16 cellular contexts compared by ENCODE assay signal in the genomic region with DNA sequence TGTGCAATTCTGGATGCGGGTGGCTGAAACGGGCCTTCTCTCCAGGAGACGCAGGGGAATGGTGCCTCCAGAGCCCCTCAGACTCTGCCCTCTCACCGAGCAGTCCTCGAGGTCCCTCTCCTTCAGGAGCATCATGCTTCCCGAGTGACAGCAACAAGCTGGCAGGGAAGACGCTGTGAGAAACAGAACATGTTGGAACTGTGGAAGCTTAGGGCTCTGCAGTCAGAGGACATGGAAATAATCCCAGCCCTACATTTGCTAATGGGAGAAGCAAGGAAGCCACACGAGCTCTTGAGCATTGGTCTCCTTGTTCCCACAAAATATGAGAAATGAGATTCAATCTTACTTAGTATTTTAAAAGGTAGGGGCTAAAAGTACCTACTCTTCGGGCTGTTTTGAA.
DNase-seq lines count a peak whose midpoint lies in the region; ATAC-seq and TF ChIP-seq lines count a peak whose summit lies in the region.
"Had no signal": no experiment of that assay in that cellular context is flagged by ENCODE, and none has a peak within 500 bp of the region (broad histone marks: within the 10 kb centered on the region; RNA-seq: fewer than 3 reads in every experiment).

No MANE protein-coding gene starts in this region.

- H3K27me3 Mint-ChIP-seq in activated T-cell treated with anti-CD3 and anti-CD28 coated beads, Interleukin-2, amount 50 U/mL, for 24 hours: no peaks in the 10 kb centered on the region
- no peaks in the 10 kb centered on the region for H3K27me3 Mint-ChIP-seq in CD8-positive, alpha-beta T cell (ENCODE audit: low read depth)
- no peaks in the 10 kb centered on the region for H3K27me3 Mint-ChIP-seq in T-helper 17 cell

- WGBS in spleen, 5 donors: 92 to 98% (median 94%) methylated on average over 9 of the region's 9 CpGs

- no peak for TF ChIP-seq CTCF in CD8-positive, alpha-beta T cell (IDR thresholded peaks at IDR 0.05)
- TF ChIP-seq CTCF in spleen (IDR thresholded peaks at IDR 0.05 in 8 of 11, conservative IDR thresholded peaks at IDR 0.05 in 3 of 11): no peak

- no peak overlapping the region for H3K27ac ChIP-seq in CD8-positive, alpha-beta T cell (ENCODE audit: low read depth, low read length)
- peak overlapping the region in 5 of 8 donors; percentile 32 to 83 (median 68) for H3K27ac ChIP-seq in spleen
- H3K27ac ChIP-seq: BLaER1 had no signal

- H3K4me1 Mint-ChIP-seq in activated T-cell treated with anti-CD3 and anti-CD28 coated beads, Interleukin-2, amount 50 U/mL, for 24 hours (ENCODE audit: low read depth): peaks cover 29% of the 10 kb centered on the region
- H3K4me1 Mint-ChIP-seq in CD8-positive, alpha-beta T cell (ENCODE audit: low read depth): peaks cover 22% of the 10 kb centered on the region
- peaks cover 24% of the 10 kb centered on the region for H3K4me1 Mint-ChIP-seq in T-helper 17 cell

- no peak for DNase-seq in activated T-cell treated with anti-CD3 and anti-CD28 coated beads, Interleukin-2, amount 50 U/mL, for 24 hours
- no peak for DNase-seq in activated T-cell treated with anti-CD3 and anti-CD28 coated beads, Interleukin-2, amount 50 U/mL, for 1 hour
- DNase-seq in CD8-positive, alpha-beta T cell: no peak
- DNase-seq in T-helper 17 cell (no peak), spleen (no peak), NCI-H82 treated with DMSO at 0.1 percent for 48 hours (lab: John Stamatoyannopoulos, UW; ENCODE audit: unreplicated experiment) (no peak)
- DNase-seq: Caco-2, Karpas-422, MM.1S, NCI-H1105 treated with DMSO at 0.1 percent for 48 hours, NCI-H187, NCI-H69, PC-3 had no signal

- CTCF ChIA-PET in CD8-positive, alpha-beta T cell (lab: Charles Lee): interaction anchor here (0.6 kb wide), 1 partner anchor 110 kb away, joined by 3 read pairs; no protein-coding TSS in a partner anchor

- peaks cover 15% of the 10 kb centered on the region for H3K36me3 Mint-ChIP-seq in activated T-cell treated with anti-CD3 and anti-CD28 coated beads, Interleukin-2, amount 50 U/mL, for 24 hours (ENCODE audit: low read depth)
- H3K36me3 Mint-ChIP-seq in CD8-positive, alpha-beta T cell: no peaks in the 10 kb centered on the region
- H3K36me3 Mint-ChIP-seq in T-helper 17 cell (ENCODE audit: low read depth): peaks cover 2% of the 10 kb centered on the region

- no peak for ATAC-seq in CD8-positive, alpha-beta T cell
- no peak for ATAC-seq in T-helper 17 cell
- no peak for ATAC-seq in GM19035 (IDR thresholded peaks at IDR 0.05; ENCODE audit: unreplicated experiment)
- ATAC-seq: HepG2, PC-3 had no signal

- intact Hi-C loops in CD8-positive, alpha-beta T cell (cut with DNase I, micrococcal nuclease): loop anchor here in 1 of 2 experiments (2.0 kb wide), 1 partner anchor 21 kb away; no protein-coding TSS in a partner anchor
- intact Hi-C loops in spleen (cut with DNase I; ENCODE audit: low total_unique reads): no loop called here

- POLR2A ChIA-PET in CD8-positive, alpha-beta T cell (lab: Charles Lee): no interaction called here

- H3K9me3 Mint-ChIP-seq in activated T-cell treated with anti-CD3 and anti-CD28 coated beads, Interleukin-2, amount 50 U/mL, for 24 hours: peaks cover 12% of the 10 kb centered on the region
- peaks cover 11% of the 10 kb centered on the region for H3K9me3 Mint-ChIP-seq in CD8-positive, alpha-beta T cell

- no peak overlapping the region for H3K27ac Mint-ChIP-seq in activated T-cell treated with anti-CD3 and anti-CD28 coated beads, Interleukin-2, amount 50 U/mL, for 24 hours
- H3K27ac Mint-ChIP-seq in CD8-positive, alpha-beta T cell: no peak overlapping the region
- peak overlapping the region; percentile 92 for H3K27ac Mint-ChIP-seq in T-helper 17 cell

- no peaks in the 10 kb centered on the region for H3K9me3 ChIP-seq in CD8-positive, alpha-beta T cell (ENCODE audit: low read length)
- H3K9me3 ChIP-seq in T-helper 17 cell (ENCODE audit: control insufficient read depth, low read length, poor library complexity, severe bottlenecking) (no peaks in the 10 kb centered on the region), spleen (peaks cover 0 to 22% (median 16%) of the 10 kb centered on the region in 8 donors)

- H3K36me3 ChIP-seq in CD8-positive, alpha-beta T cell (ENCODE audit: insufficient read depth, low read length): no peaks in the 10 kb centered on the region
- H3K36me3 ChIP-seq in spleen: no peaks in the 10 kb centered on the region

- H3K4me3 ChIP-seq in CD8-positive, alpha-beta T cell (ENCODE audit: low read depth, low read length): no peak overlapping the region
- H3K4me3 ChIP-seq in spleen: no peak overlapping the region
- H3K4me3 ChIP-seq: BLaER1 had no signal

- peak overlapping the region; percentile 72 for H3K4me3 Mint-ChIP-seq in activated T-cell treated with anti-CD3 and anti-CD28 coated beads, Interleukin-2, amount 50 U/mL, for 24 hours
- peak overlapping the region; percentile 78 for H3K4me3 Mint-ChIP-seq in CD8-positive, alpha-beta T cell
- H3K4me3 Mint-ChIP-seq in T-helper 17 cell: peak overlapping the region; percentile 85

- H3K4me1 ChIP-seq in CD8-positive, alpha-beta T cell (ENCODE audit: insufficient read depth, low read length): peaks cover 7% of the 10 kb centered on the region
- H3K4me1 ChIP-seq in spleen: peaks cover 0 to 29% (median 16%) of the 10 kb centered on the region in 6 donors
- H3K4me1 ChIP-seq: BLaER1, Caco-2 had no signal

- TF ChIP-seq POLR2A in spleen (IDR thresholded peaks at IDR 0.05): no peak

- no peaks in the 10 kb centered on the region for H3K27me3 ChIP-seq in CD8-positive, alpha-beta T cell (ENCODE audit: insufficient read depth, low read length)
- no peaks in the 10 kb centered on the region for H3K27me3 ChIP-seq in spleen (replicated peaks in 1 of 7)
- H3K27me3 ChIP-seq: BLaER1 had no signal
